In the genomic region with DNA sequence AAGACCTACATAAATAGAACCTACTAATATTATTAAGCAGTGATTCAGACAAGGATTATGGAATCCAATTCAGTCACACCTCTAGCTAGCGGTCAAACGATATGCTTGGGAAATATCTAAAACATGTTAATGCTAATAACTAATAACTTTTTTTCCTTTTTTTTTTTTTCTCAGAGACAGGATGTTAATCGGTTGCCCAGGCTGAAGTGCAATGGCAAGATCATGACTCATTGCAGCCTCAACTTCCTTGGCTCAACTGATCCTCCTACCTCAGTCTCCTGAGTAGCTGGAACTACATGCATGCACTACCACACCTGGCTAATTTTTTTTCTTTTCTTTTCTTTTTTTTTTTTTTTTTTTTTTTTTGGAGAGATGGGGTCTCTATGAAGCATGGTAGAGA, we compare ENCODE assay signal across 28 cellular contexts.
"Had no signal": no experiment of that assay in that cellular context is flagged by ENCODE, and none has a peak within 500 bp of the region (broad histone marks: within the 10 kb centered on the region; RNA-seq: fewer than 3 reads in every experiment).

No MANE protein-coding gene starts in this region.

- H3K4me2 ChIP-seq: neural progenitor cell, smooth muscle cell had no signal

- ATAC-seq: left colon; left lung; lower lobe of right lung; natural killer cell; right lobe of liver; stimulated activated memory B cell treated with anti-CD40 and anti-IgM and Interleukin-4, amounts not matched to agents 10 μg/mL and 1 μg/mL and 100 μg/mL, for 72 hours; stimulated activated naive CD8-positive, alpha-beta T cell treated with anti-CD3 and anti-CD28 coated beads, Interleukin-15, amount 100 ng/mL, for 72 hours had no signal

- H3K4me1 ChIP-seq: left lung, lower lobe of right lung, neural progenitor cell, right atrium auricular region, right lobe of liver, tibial nerve, vagina had no signal

- H3K9ac ChIP-seq: neural progenitor cell had no signal

- H2AFZ ChIP-seq: neural progenitor cell had no signal

- H3K27ac ChIP-seq: left lung, lower lobe of right lung, neural progenitor cell, neutrophil, right atrium auricular region, right lobe of liver, tibial nerve, vagina had no signal

- H3K9me3 ChIP-seq: right lobe of liver, vagina had no signal

- H3K4me3 ChIP-seq: left lung, lower lobe of right lung, neural progenitor cell, right atrium auricular region, right lobe of liver, smooth muscle cell, tibial nerve, vagina had no signal

- H3K27me3 Mint-ChIP-seq: naive B cell; progenitor cell of endocrine pancreas; stimulated activated memory B cell treated with anti-CD40 and anti-IgM and Interleukin-4, amounts not matched to agents 10 μg/mL and 1 μg/mL and 100 μg/mL, for 72 hours; stimulated activated naive CD8-positive, alpha-beta T cell treated with anti-CD3 and anti-CD28 coated beads, Interleukin-15, amount 100 ng/mL, for 72 hours; type B pancreatic cell had no signal

- DNase-seq: islet precursor cell; kidney glomerular epithelial cell; left colon; left lung; lower lobe of right lung; mesendoderm; naive B cell; natural killer cell; nephron progenitor cell; occipital lobe; right lobe of liver; stimulated activated CD4-positive, alpha-beta T cell treated with anti-CD3 and anti-CD28 coated beads, Interleukin-1b, Interleukin-23, amount 100 ng/mL, for 48 hours; stimulated activated CD4-positive, alpha-beta T cell treated with anti-CD3 and anti-CD28 coated beads, Interleukin-2, amount 100 ng/mL, for 48 hours; stimulated activated CD4-positive, alpha-beta T cell treated with anti-CD3 and anti-CD28 coated beads, Interleukin-4, amount 100 ng/mL, for 4 hours; stimulated activated CD8-positive, alpha-beta memory T cell treated with anti-CD3 and anti-CD28 coated beads, Interleukin-4, amount 100 ng/mL, for 48 hours; stimulated activated naive CD4-positive, alpha-beta T cell treated with Interleukin-2 at 50 U/mL for 16 hours; stimulated activated naive CD8-positive, alpha-beta T cell treated with anti-CD3 and anti-CD28 coated beads, Interleukin-15, amount 100 ng/mL, for 72 hours; substantia nigra had no signal

- H3K36me3 ChIP-seq: neutrophil, right lobe of liver had no signal

- H3K27me3 ChIP-seq: left lung, neural progenitor cell, neutrophil, right atrium auricular region, right lobe of liver, tibial nerve, vagina had no signal

- H3K4me3 Mint-ChIP-seq: mesothelial cell of epicardium; naive B cell; natural killer cell; nephron progenitor cell; neural progenitor cell; stimulated activated memory B cell treated with anti-CD40 and anti-IgM and Interleukin-4, amounts not matched to agents 10 μg/mL and 1 μg/mL and 100 μg/mL, for 72 hours; stimulated activated naive CD8-positive, alpha-beta T cell treated with anti-CD3 and anti-CD28 coated beads, Interleukin-15, amount 100 ng/mL, for 72 hours; type B pancreatic cell had no signal

- H3K27ac Mint-ChIP-seq: mesothelial cell of epicardium; naive B cell; natural killer cell; nephron progenitor cell; neural progenitor cell; progenitor cell of endocrine pancreas; stimulated activated memory B cell treated with anti-CD40 and anti-IgM and Interleukin-4, amounts not matched to agents 10 μg/mL and 1 μg/mL and 100 μg/mL, for 72 hours; stimulated activated naive CD8-positive, alpha-beta T cell treated with anti-CD3 and anti-CD28 coated beads, Interleukin-15, amount 100 ng/mL, for 72 hours; type B pancreatic cell had no signal

- H3K4me1 Mint-ChIP-seq: mesothelial cell of epicardium; natural killer cell; nephron progenitor cell; neural progenitor cell; stimulated activated naive CD8-positive, alpha-beta T cell treated with anti-CD3 and anti-CD28 coated beads, Interleukin-15, amount 100 ng/mL, for 72 hours had no signal
